In genomic region chr5:119313876-119314605, GRCh38 we compare ENCODE assay signal across 16 cellular contexts. TPM values are rescaled to one million over a fixed set of nuclear protein-coding genes. Genes with fewer than 3 reads are reported as not detected.
DNase-seq lines count a peak whose midpoint lies in the region; ATAC-seq and TF ChIP-seq lines count a peak whose summit lies in the region.
"Had no signal": no experiment of that assay in that cellular context is flagged by ENCODE, and none has a peak within 500 bp of the region (broad histone marks: within the 10 kb centered on the region; RNA-seq: fewer than 3 reads in every experiment).

No MANE protein-coding gene starts in this region.

- H3K4me1 Mint-ChIP-seq in stimulated activated naive CD8-positive, alpha-beta T cell treated with anti-CD3 and anti-CD28 coated beads, Interleukin-15, Interleukin-2, amounts not matched to agents 100 ng/mL and 50 ng/mL, for 24 hours (ENCODE audit: low read depth), result peaks cover 96% of the 10 kb centered on the region
- H3K4me1 Mint-ChIP-seq in activated B cell treated with CpG ODN at 0.5 μM for 24 hours, result peaks cover 92% of the 10 kb centered on the region
- H3K4me1 Mint-ChIP-seq in Calu3 (ENCODE audit: low read depth, unreplicated experiment), result peaks cover 6% of the 10 kb centered on the region

- no peak overlapping the region for H3K4me3 ChIP-seq in HAP-1
- H3K4me3 ChIP-seq: GM23338, right atrium auricular region, upper lobe of left lung had no signal

- H3K36me3 ChIP-seq in HAP-1 (replicated peaks), result no peaks in the 10 kb centered on the region
- H3K36me3 ChIP-seq: right atrium auricular region, upper lobe of left lung had no signal

- no peak for DNase-seq in stimulated activated naive CD8-positive, alpha-beta T cell treated with anti-CD3 and anti-CD28 coated beads, Interleukin-15, Interleukin-2, amounts not matched to agents 100 U/mL and 50 U/mL, for 24 hours
- no peak for DNase-seq in activated B cell treated with CpG ODN at 0.5 μM for 24 hours
- DNase-seq in islet precursor cell, result peak; percentile 49
- DNase-seq in Calu3, result no peak
- DNase-seq in KG1 (lab: John Stamatoyannopoulos, UW), result no peak
- no peak for DNase-seq in NCI-H1092 (lab: John Stamatoyannopoulos, UW)
- DNase-seq in HAP-1 (ENCODE audit: low spot score in 2 of 2), result no peak
- DNase-seq: DMS53, foreskin fibroblast, NCI-H1048, NCI-H2171 treated with DMSO at 0.1 percent for 48 hours, SHP77, upper lobe of left lung had no signal

- in situ Hi-C loops in HAP-1 (cut with MboI; ENCODE audit: low sequenced_read_pairs), result no loop called here

- no peaks in the 10 kb centered on the region for H3K27me3 Mint-ChIP-seq in stimulated activated naive CD8-positive, alpha-beta T cell treated with anti-CD3 and anti-CD28 coated beads, Interleukin-15, Interleukin-2, amounts not matched to agents 100 ng/mL and 50 ng/mL, for 24 hours
- no peaks in the 10 kb centered on the region for H3K27me3 Mint-ChIP-seq in activated B cell treated with CpG ODN at 0.5 μM for 24 hours
- no peaks in the 10 kb centered on the region for H3K27me3 Mint-ChIP-seq in Calu3 (ENCODE audit: unreplicated experiment)

- no peaks in the 10 kb centered on the region for H3K9me3 Mint-ChIP-seq in stimulated activated naive CD8-positive, alpha-beta T cell treated with anti-CD3 and anti-CD28 coated beads, Interleukin-15, Interleukin-2, amounts not matched to agents 100 ng/mL and 50 ng/mL, for 24 hours
- no peaks in the 10 kb centered on the region for H3K9me3 Mint-ChIP-seq in activated B cell treated with CpG ODN at 0.5 μM for 24 hours
- no peaks in the 10 kb centered on the region for H3K9me3 Mint-ChIP-seq in Calu3 (ENCODE audit: low read depth, unreplicated experiment)
- H3K9me3 Mint-ChIP-seq: GM23338 had no signal

- H3K4me1 ChIP-seq in HAP-1, result no peaks in the 10 kb centered on the region

- CTCF ChIA-PET in activated B cell treated with CpG ODN at 0.5 μM for 24 hours (lab: Charles Lee) (interaction anchor here (1.5 to 4.2 kb wide), 8 partner anchors 24 to 121 kb away, joined by 3 to 98 read pairs (median 20); partner anchors contain the start of gene TNFAIP8), Calu3 (lab: Charles Lee) (no interaction called here)

- H3K27ac Mint-ChIP-seq in stimulated activated naive CD8-positive, alpha-beta T cell treated with anti-CD3 and anti-CD28 coated beads, Interleukin-15, Interleukin-2, amounts not matched to agents 100 ng/mL and 50 ng/mL, for 24 hours, result peak overlapping the region; percentile 81
- H3K27ac Mint-ChIP-seq in activated B cell treated with CpG ODN at 0.5 μM for 24 hours (peak overlapping the region; percentile 82), Calu3 (ENCODE audit: unreplicated experiment) (no peak overlapping the region)
- H3K27ac Mint-ChIP-seq: GM23338 had no signal

- intact Hi-C loops in activated B cell treated with CpG ODN at 0.5 μM for 24 hours (cut with micrococcal nuclease) (loop anchor here (2.0 kb wide), 1 partner anchor 325 kb away; the partner anchor contains the start of gene DTWD2), Calu3 (cut with micrococcal nuclease; ENCODE audit: unreplicated experiment) (no loop called here)

- no peaks in the 10 kb centered on the region for H3K27me3 ChIP-seq in HAP-1 (ENCODE audit: low read depth)
- H3K27me3 ChIP-seq: right atrium auricular region, upper lobe of left lung had no signal

- no TSS peak for BruUV-seq in Calu3 (replicated peaks; lab: Mats Ljungman, UMichigan)

- POLR2A ChIA-PET in activated B cell treated with CpG ODN at 0.5 μM for 24 hours (lab: Charles Lee), result interaction anchor here (0.7 to 2.4 kb wide), 7 partner anchors 21 to 291 kb away, joined by 3 to 18 read pairs (median 9); partner anchors contain the start of gene TNFAIP8

- TF ChIP-seq CTCF in activated B cell treated with CpG ODN at 0.5 μM for 24 hours (IDR thresholded peaks at IDR 0.05), result no peak
- TF ChIP-seq CTCF in Calu3 (IDR thresholded peaks at IDR 0.05; ENCODE audit: unreplicated experiment), result no peak

- no peak overlapping the region for H3K4me3 Mint-ChIP-seq in stimulated activated naive CD8-positive, alpha-beta T cell treated with anti-CD3 and anti-CD28 coated beads, Interleukin-15, Interleukin-2, amounts not matched to agents 100 ng/mL and 50 ng/mL, for 24 hours
- H3K4me3 Mint-ChIP-seq in activated B cell treated with CpG ODN at 0.5 μM for 24 hours (no peak overlapping the region), Calu3 (ENCODE audit: low read depth, unreplicated experiment) (no peak overlapping the region)
- H3K4me3 Mint-ChIP-seq: GM23338 had no signal

- H3K36me3 Mint-ChIP-seq in stimulated activated naive CD8-positive, alpha-beta T cell treated with anti-CD3 and anti-CD28 coated beads, Interleukin-15, Interleukin-2, amounts not matched to agents 100 ng/mL and 50 ng/mL, for 24 hours (ENCODE audit: low read depth), result peaks cover 41% of the 10 kb centered on the region
- H3K36me3 Mint-ChIP-seq in activated B cell treated with CpG ODN at 0.5 μM for 24 hours (ENCODE audit: low read depth) (peaks cover 7% of the 10 kb centered on the region), Calu3 (ENCODE audit: insufficient read depth, unreplicated experiment) (no peaks in the 10 kb centered on the region)

- ATAC-seq in stimulated activated naive CD8-positive, alpha-beta T cell treated with anti-CD3 and anti-CD28 coated beads, Interleukin-15, Interleukin-2, amounts not matched to agents 100 U/mL and 50 U/mL, for 24 hours, result no peak
- no peak for ATAC-seq in activated B cell treated with CpG ODN at 0.5 μM for 24 hours (ENCODE audit: low read depth)
- ATAC-seq: GM23338 had no signal

- H3K9me3 ChIP-seq in HAP-1, result no peaks in the 10 kb centered on the region
- H3K9me3 ChIP-seq: right atrium auricular region, upper lobe of left lung had no signal

RNA-seq across cellular contexts. Expression of gene TNFAIP8, which starts 41.8 kb away (rescaled TPM):
- total RNA-seq in activated B cell treated with CpG ODN at 0.5 μM for 24 hours (135 and 149 TPM in 2 replicates), Calu3 (2022) (24.2 and 30.6 TPM in 2 replicates)
